ENCODE assay signal across 9 cellular contexts in the genomic region with DNA sequence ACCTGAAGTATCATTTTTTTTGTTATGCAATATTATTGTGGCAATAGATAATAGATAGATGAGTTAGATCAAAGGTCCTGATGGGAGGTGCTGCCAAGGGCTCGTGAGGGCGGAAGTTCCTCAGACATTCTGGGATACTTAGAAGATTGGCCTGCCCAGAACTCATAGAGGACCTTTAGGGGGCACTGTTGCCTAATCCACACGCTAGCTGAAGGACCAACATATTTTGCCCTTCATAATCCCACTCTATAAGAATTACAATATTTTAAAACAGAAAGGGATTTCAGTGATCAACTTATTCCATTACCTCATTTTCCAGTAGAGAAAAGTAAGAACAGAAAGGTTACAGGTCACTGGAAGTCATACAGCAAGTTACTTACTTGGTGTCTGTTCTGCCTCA. TPM values are rescaled to one million over a fixed set of nuclear protein-coding genes. Genes with fewer than 3 reads are reported as not detected.
DNase-seq lines count a peak whose midpoint lies in the region; ATAC-seq, FAIRE-seq and TF ChIP-seq lines count a peak whose summit lies in the region.
"Had no signal": no experiment of that assay in that cellular context is flagged by ENCODE, and none has a peak within 500 bp of the region (broad histone marks: within the 10 kb centered on the region; RNA-seq: fewer than 3 reads in every experiment).

No MANE protein-coding gene starts in this region.

- POLR2A ChIA-PET in SK-N-SH (lab: Yijun Ruan, JAX), result no interaction called here

- no peak overlapping the region for H2AFZ ChIP-seq in SK-N-SH (ENCODE audit: low read depth)

- H3K4me3 ChIP-seq in SK-N-SH (ENCODE audit: low read depth in 2 of 2, low read length in 1 of 2), result no peak overlapping the region; a peak in 1 of 4 replicates
- no peak overlapping the region for H3K4me3 ChIP-seq in fibroblast of villous mesenchyme (ENCODE audit: low read depth, low read length)
- H3K4me3 ChIP-seq in small intestine (ENCODE audit: low read depth in 1 of 2, low read length in 2 of 2), result no peak overlapping the region
- H3K4me3 ChIP-seq in effector memory CD4-positive, alpha-beta T cell (ENCODE audit: insufficient read depth, low read depth, low read length, poor library complexity, severe bottlenecking), result no peak overlapping the region

- H3K9ac ChIP-seq in SK-N-SH, result no peak overlapping the region

- H3K9me3 ChIP-seq in SK-N-SH (no peaks in the 10 kb centered on the region), small intestine (ENCODE audit: control insufficient read depth, low read depth) (no peaks in the 10 kb centered on the region)
- H3K9me3 ChIP-seq in effector memory CD4-positive, alpha-beta T cell (ENCODE audit: control insufficient read depth, low read length), result no peaks in the 10 kb centered on the region

- TF ChIP-seq RAD21 in SK-N-SH (IDR thresholded peaks at IDR 0.05; ENCODE audit: low read length), result peak; percentile 61

- H3K36me3 ChIP-seq in SK-N-SH (replicated peaks in 1 of 2; ENCODE audit: control insufficient read depth in 1 of 2, insufficient read depth in 2 of 2, low read length in 1 of 2) (no peaks in the 10 kb centered on the region), small intestine (ENCODE audit: control insufficient read depth in 2 of 2, insufficient read depth in 2 of 2, low read length in 2 of 2) (no peaks in the 10 kb centered on the region)
- H3K36me3 ChIP-seq in effector memory CD4-positive, alpha-beta T cell (ENCODE audit: control insufficient read depth, insufficient read depth, low read length), result no peaks in the 10 kb centered on the region

- DNase-seq in DMS53 (lab: John Stamatoyannopoulos, UW), result peak; percentile 71
- DNase-seq in SK-N-SH, result no peak
- DNase-seq in fibroblast of villous mesenchyme (ENCODE audit: low read depth), result peak; percentile 30
- DNase-seq in small intestine, result peak; percentile 75
- DNase-seq in effector memory CD4-positive, alpha-beta T cell, result no peak
- no peak for DNase-seq in activated CD8-positive, alpha-beta memory T cell treated with anti-CD3 and anti-CD28 coated beads, Interleukin-2, amount 50 U/mL, for 48 hours

- H4K20me1 ChIP-seq in SK-N-SH (ENCODE audit: insufficient read depth), result no peaks in the 10 kb centered on the region

- 9% methylated on average over 3 of the region's 3 CpGs for WGBS in SK-N-SH (ENCODE audit: low lambda C conversion rate)
- 9 to 19% (median 17%) methylated on average over 3 of the region's 3 CpGs for WGBS in small intestine, 3 donors

- peak; percentile 83 for ATAC-seq in GM18907 (IDR thresholded peaks at IDR 0.05; ENCODE audit: unreplicated experiment)
- peak; percentile 71 for ATAC-seq in HG03196 (IDR thresholded peaks at IDR 0.05; ENCODE audit: unreplicated experiment)

- no peaks in the 10 kb centered on the region for H3K79me2 ChIP-seq in SK-N-SH (ENCODE audit: insufficient read depth)

- H3K4me2 ChIP-seq in SK-N-SH, result no peak overlapping the region

- TF ChIP-seq EP300 in SK-N-SH (IDR thresholded peaks at IDR 0.05; ENCODE audit: borderline replicate concordance in 1 of 2, low read depth in 1 of 2, low read length in 1 of 2), result no peak

- TF ChIP-seq CTCF in SK-N-SH (IDR thresholded peaks at IDR 0.05) (peak; percentile 77), fibroblast of villous mesenchyme (IDR thresholded peaks at IDR 0.05; ENCODE audit: insufficient read depth, low read depth, low read length) (peak; percentile 41)

- no peaks in the 10 kb centered on the region for H3K9me2 ChIP-seq in SK-N-SH

- no peaks in the 10 kb centered on the region; a peak in 1 of 4 replicates for H3K4me1 ChIP-seq in SK-N-SH (ENCODE audit: control insufficient read depth in 1 of 2, insufficient read depth in 2 of 2, low read depth in 1 of 2, low read length in 1 of 2)
- H3K4me1 ChIP-seq in small intestine (ENCODE audit: control insufficient read depth in 2 of 2, insufficient read depth in 1 of 2, low read depth in 1 of 2, low read length in 1 of 2), result no peaks in the 10 kb centered on the region
- H3K4me1 ChIP-seq in effector memory CD4-positive, alpha-beta T cell (ENCODE audit: control insufficient read depth, insufficient read depth, low read length, poor library complexity, severe bottlenecking), result no peaks in the 10 kb centered on the region

- H3K27ac ChIP-seq in SK-N-SH (ENCODE audit: low read depth in 2 of 2, low read length in 1 of 2) (no peak overlapping the region), small intestine (ENCODE audit: low read depth in 1 of 2, low read length in 1 of 2) (peak overlapping the region in 1 of 2 donors; percentile 0)
- H3K27ac ChIP-seq in effector memory CD4-positive, alpha-beta T cell (ENCODE audit: insufficient read depth, low read length, poor library complexity, severe bottlenecking), result no peak overlapping the region

- H3K27me3 ChIP-seq in SK-N-SH (ENCODE audit: insufficient read depth) (no peaks in the 10 kb centered on the region; the same call in 1 of the 2 replicates), small intestine (ENCODE audit: control insufficient read depth in 2 of 2, insufficient read depth in 2 of 2, low read length in 2 of 2) (no peaks in the 10 kb centered on the region)
- no peaks in the 10 kb centered on the region for H3K27me3 ChIP-seq in effector memory CD4-positive, alpha-beta T cell (replicated peaks; ENCODE audit: control insufficient read depth, insufficient read depth, low read length, poor library complexity, severe bottlenecking)

- FAIRE-seq in small intestine (lab: Jason Lieb, UNC), result no peak

- no peaks in the 10 kb centered on the region for H3F3A ChIP-seq in SK-N-SH (replicated peaks; ENCODE audit: insufficient read depth)

- CTCF ChIA-PET in SK-N-SH (lab: Yijun Ruan, JAX), result interaction anchor here (0.9 to 1.2 kb wide), 5 partner anchors 13 to 1002 kb away, joined by 3 to 4 read pairs (median 3); no protein-coding TSS in a partner anchor

TF ChIP-seq in SK-N-SH, 30 proteins besides CTCF, POLR2A, EP300 and RAD21:
- no peak for TF ChIP-seq MEF2A (IDR thresholded peaks at IDR 0.05; ENCODE audit: borderline replicate concordance, low read depth)
- TF ChIP-seq CHD2 (IDR thresholded peaks at IDR 0.05; ENCODE audit: low read length, partially characterized antibody), result no peak
- peak; percentile 27 for TF ChIP-seq SMC3 (IDR thresholded peaks at IDR 0.05; ENCODE audit: low read depth, low read length)

RNA-seq across cellular contexts. Expression of a gene that starts 22.9 kb away (rescaled TPM):
- polyA plus RNA-seq in SK-N-SH (2012; rRNA removed) (not detected in 2 replicates), small intestine (not detected)
- polyA plus RNA-seq in SK-N-SH (2012; cell fraction: cytosol; rRNA removed), result not detected in 2 replicates
- not detected in 2 replicates for polyA plus RNA-seq in SK-N-SH (2012; cell fraction: nucleus; rRNA removed)
- total RNA-seq in fibroblast of villous mesenchyme, result not detected in 2 replicates
- total RNA-seq: natural killer cell treated with Interleukin-12 subunit alpha and Interleukin-12 subunit beta and Interleukin-15 and Interleukin-18, amount 100 ng/mL, for 72 hours had no signal

Comparison
In these comparisons a context has a peak if more than half of its experiments do, and no peak if none do; other contexts are left out.
1. DNase-seq: peak in DMS53 (single experiment), fibroblast of villous mesenchyme (single experiment) and small intestine (single experiment); none in SK-N-SH (single experiment), effector memory CD4-positive, alpha-beta T cell (0 of 3) and activated CD8-positive, alpha-beta memory T cell treated with anti-CD3 and anti-CD28 coated beads, Interleukin-2, amount 50 U/mL, for 48 hours (single experiment).